Comparison of ENCODE assay signal across 12 cellular contexts in the genomic region with DNA sequence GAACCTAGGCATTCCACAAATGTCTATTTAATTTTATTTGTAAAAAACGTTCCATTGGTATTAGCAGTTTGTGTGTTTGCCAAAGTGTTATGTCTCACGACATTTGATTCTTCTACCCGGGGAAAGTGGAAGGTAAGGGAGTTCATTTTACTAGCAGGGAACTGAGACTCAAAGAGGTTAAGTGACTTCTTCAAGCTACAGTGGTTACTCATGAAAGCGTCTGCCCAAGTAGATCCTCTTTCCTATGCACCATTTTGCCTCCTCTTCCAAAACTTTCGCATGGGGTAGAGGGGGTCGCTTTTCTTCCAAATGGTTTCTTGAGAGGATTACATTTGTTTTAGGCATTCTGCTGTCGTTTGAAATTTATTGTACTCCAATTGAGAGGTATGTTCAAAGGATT. TPM values are rescaled to one million over a fixed set of nuclear protein-coding genes. Genes with fewer than 3 reads are reported as not detected.
DNase-seq lines count a peak whose midpoint lies in the region; ATAC-seq and TF ChIP-seq lines count a peak whose summit lies in the region.
"Had no signal": no experiment of that assay in that cellular context is flagged by ENCODE, and none has a peak within 500 bp of the region (broad histone marks: within the 10 kb centered on the region; RNA-seq: fewer than 3 reads in every experiment).

No MANE protein-coding gene starts in this region.

- H3K9me3 ChIP-seq in OCI-LY7 (ENCODE audit: low read length) = no peaks in the 10 kb centered on the region
- H3K9me3 ChIP-seq: psoas muscle had no signal

- POLR2A ChIA-PET in OCI-LY7 (lab: Charles Lee) = interaction anchor here (0.5 to 0.6 kb wide), 2 partner anchors 12 to 72 kb away, joined by 3 read pairs; no protein-coding TSS in a partner anchor

- no peaks in the 10 kb centered on the region for H3K9me2 ChIP-seq in OCI-LY7 (ENCODE audit: insufficient read depth, low read length)

- CTCF ChIA-PET in OCI-LY7 (lab: Charles Lee; ENCODE audit: unreplicated experiment) = no interaction called here

- peak; percentile 75 for ATAC-seq in GM19452 (IDR thresholded peaks at IDR 0.05; ENCODE audit: unreplicated experiment)
- peak; percentile 79 for ATAC-seq in HG03025 (IDR thresholded peaks at IDR 0.05; ENCODE audit: low FRiP score, unreplicated experiment)
- ATAC-seq: SK-N-SH treated with all-trans-retinoic acid at 6 μM for 48 hours had no signal

- no peaks in the 10 kb centered on the region for H3K27me3 ChIP-seq in GM06990 (replicated peaks; ENCODE audit: control insufficient read depth, insufficient read depth, low read length)

- H2AFZ ChIP-seq in OCI-LY7 (ENCODE audit: low read length) = peak overlapping the region; percentile 73; the same call in 1 of the 2 replicates

- H3K36me3 ChIP-seq in GM06990 (ENCODE audit: control insufficient read depth, insufficient read depth, low read length) = no peaks in the 10 kb centered on the region
- H3K36me3 ChIP-seq in OCI-LY7 (ENCODE audit: insufficient read depth, low read length) = no peaks in the 10 kb centered on the region

- H3K4me3 ChIP-seq in GM06990 (replicated peaks; ENCODE audit: low read depth, low read length) (peak overlapping the region; percentile 2; the same call in 1 of the 2 replicates), OCI-LY7 (ENCODE audit: low read depth, low read length, poor library complexity, severe bottlenecking) (peak overlapping the region; percentile 66)
- H3K4me3 ChIP-seq: psoas muscle had no signal

- H3K4me2 ChIP-seq in OCI-LY7 (ENCODE audit: low read length) = peak overlapping the region; percentile 98

- peak overlapping the region; percentile 93 for H3K27ac ChIP-seq in OCI-LY7 (ENCODE audit: low read depth, low read length, poor library complexity, severe bottlenecking)
- H3K27ac ChIP-seq: psoas muscle had no signal

- TF ChIP-seq CTCF in GM06990 (IDR thresholded peaks at IDR 0.05; ENCODE audit: insufficient read depth, low read length, poor library complexity, severe bottlenecking) (no peak), OCI-LY7 (conservative IDR thresholded peaks at IDR 0.05; ENCODE audit: low read length) (no peak)

- intact Hi-C loops in OCI-LY7 (cut with micrococcal nuclease; ENCODE audit: unreplicated experiment) (loop anchor here (5.0 to 10.0 kb wide), 2 partner anchors 507 to 1304 kb away; no protein-coding TSS in a partner anchor), posterior vena cava (cut with DNase I) (no loop called here)

- H4K20me1 ChIP-seq in OCI-LY7 (ENCODE audit: insufficient read depth, low read length) = no peaks in the 10 kb centered on the region

- peaks cover 64% of the 10 kb centered on the region for H3K4me1 ChIP-seq in OCI-LY7 (ENCODE audit: insufficient read depth, low read length, poor library complexity, severe bottlenecking)

- BruUV-seq in OCI-LY7 (replicated peaks; lab: Mats Ljungman, UMichigan) = no TSS peak

- DNase-seq in GM06990 (ENCODE audit: extremely low read depth, insufficient read length) (no peak), OCI-LY7 (ENCODE audit: low spot score) (peak; percentile 62), posterior vena cava (ENCODE audit: low spot score) (no peak), activated gamma-delta T cell treated with Interleukin-2 at 50 U/mL for 16 hours (no peak), NCI-H345 (lab: John Stamatoyannopoulos, UW) (no peak)
- no peak for DNase-seq in stimulated activated CD8-positive, alpha-beta memory T cell treated with anti-CD3 and anti-CD28 coated beads, Interleukin-4, amount 100 ng/mL, for 48 hours
- DNase-seq: activated T-cell treated with anti-CD3 and anti-CD28 coated beads, Interleukin-2, amount 50 U/mL, for 24 hours; NCI-H1105 treated with DMSO at 0.1 percent for 48 hours; psoas muscle had no signal

- H3K79me2 ChIP-seq in OCI-LY7 (ENCODE audit: insufficient read depth, low read depth, low read length) = peaks cover 73% of the 10 kb centered on the region

RNA-seq across cellular contexts. Expression of a gene that starts 9.0 kb away (rescaled TPM):
- 19.2 and 24.2 TPM in 2 replicates for total RNA-seq in OCI-LY7 (2014; rRNA removed; shearing (Covaris generic))
- total RNA-seq in OCI-LY7 (2022) (32.9 and 33.4 TPM in 2 replicates), posterior vena cava (10 to 100 TPM; 31.7 to 37.1 TPM)

RNA-seq across cellular contexts. Expression of a gene that starts 37.2 kb away (rescaled TPM):
- not detected in 2 replicates for total RNA-seq in OCI-LY7 (2014; rRNA removed; shearing (Covaris generic))
- total RNA-seq in OCI-LY7 (2022) (not detected in 2 replicates), posterior vena cava (not detected)
- total RNA-seq: psoas muscle had no signal
